In genomic region chr4:85029453-85029852, GRCh38 we compare ENCODE assay signal across 1 cellular context.
TF ChIP-seq lines count a peak whose summit lies in the region.

No MANE protein-coding gene starts in this region.

TF ChIP-seq in WTC11, 78 proteins besides CTCF, POLR2A, EP300 and RAD21 (continued from another document):
- no peak for TF ChIP-seq ZNF532 (CRISPR knock-in tag; IDR thresholded peaks at IDR 0.05; ENCODE audit: borderline replicate concordance)
- no peak for TF ChIP-seq NFE2L1 (CRISPR knock-in tag; IDR thresholded peaks at IDR 0.05)
- TF ChIP-seq ZNF396 (CRISPR knock-in tag; IDR thresholded peaks at IDR 0.05; ENCODE audit: borderline replicate concordance), result no peak
- TF ChIP-seq ESRRA (CRISPR knock-in tag; IDR thresholded peaks at IDR 0.05; ENCODE audit: borderline replicate concordance), result no peak
- TF ChIP-seq, protein P1, sequence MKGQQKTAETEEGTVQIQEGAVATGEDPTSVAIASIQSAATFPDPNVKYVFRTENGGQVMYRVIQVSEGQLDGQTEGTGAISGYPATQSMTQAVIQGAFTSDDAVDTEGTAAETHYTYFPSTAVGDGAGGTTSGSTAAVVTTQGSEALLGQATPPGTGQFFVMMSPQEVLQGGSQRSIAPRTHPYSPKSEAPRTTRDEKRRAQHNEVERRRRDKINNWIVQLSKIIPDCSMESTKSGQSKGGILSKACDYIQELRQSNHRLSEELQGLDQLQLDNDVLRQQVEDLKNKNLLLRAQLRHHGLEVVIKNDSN (CRISPR knock-in tag; IDR thresholded peaks at IDR 0.05), result no peak
